ENCODE assay signal across 13 cellular contexts in genomic region chr11:31645747-31646146, GRCh38.
DNase-seq lines count a peak whose midpoint lies in the region; ATAC-seq, FAIRE-seq and TF ChIP-seq lines count a peak whose summit lies in the region.
"Had no signal": no experiment of that assay in that cellular context is flagged by ENCODE, and none has a peak within 500 bp of the region (broad histone marks: within the 10 kb centered on the region; RNA-seq: fewer than 3 reads in every experiment).

No MANE protein-coding gene starts in this region.

- POLR2A ChIA-PET in AG04450 (lab: Yijun Ruan, JAX) (no interaction called here), IMR-90 (lab: Charles Lee; ENCODE audit: unreplicated experiment) (no interaction called here), WTC11 (lab: Charles Lee) (no interaction called here)

- H4K8ac ChIP-seq in IMR-90 (ENCODE audit: low read depth in 2 of 2, low read length in 2 of 2) = no peak overlapping the region

- H3K27me3 Mint-ChIP-seq in WTC11 (ENCODE audit: low read depth) = no peaks in the 10 kb centered on the region
- H3K27me3 Mint-ChIP-seq in stimulated activated naive CD8-positive, alpha-beta T cell treated with anti-CD3 and anti-CD28 coated beads, Interleukin-15, amount 100 ng/mL, for 72 hours = no peaks in the 10 kb centered on the region
- H3K27me3 Mint-ChIP-seq: activated CD4-positive, alpha-beta memory T cell treated with anti-CD3 and anti-CD28 coated beads for 36 hours; CD4-positive, alpha-beta memory T cell; naive B cell had no signal

- TF ChIP-seq RAD21 in IMR-90 (IDR thresholded peaks at IDR 0.05; ENCODE audit: low read length) = no peak

- H3K9me3 Mint-ChIP-seq in WTC11 = no peaks in the 10 kb centered on the region
- H3K9me3 Mint-ChIP-seq in stimulated activated naive CD8-positive, alpha-beta T cell treated with anti-CD3 and anti-CD28 coated beads, Interleukin-15, amount 100 ng/mL, for 72 hours = no peaks in the 10 kb centered on the region
- H3K9me3 Mint-ChIP-seq: activated CD4-positive, alpha-beta memory T cell treated with anti-CD3 and anti-CD28 coated beads for 36 hours; CD4-positive, alpha-beta memory T cell; naive B cell had no signal

- no peak overlapping the region for H2AK9ac ChIP-seq in IMR-90 (replicated peaks; ENCODE audit: low read depth, low read length, poor library complexity)

- peak; percentile 85 for ATAC-seq in IMR-90 (ENCODE audit: low read depth)
- ATAC-seq in WTC11 = no peak
- no peak for ATAC-seq in GM18502 (IDR thresholded peaks at IDR 0.05; ENCODE audit: poor library complexity, unreplicated experiment)
- no peak for ATAC-seq in stimulated activated naive CD8-positive, alpha-beta T cell treated with anti-CD3 and anti-CD28 coated beads, Interleukin-15, amount 100 ng/mL, for 72 hours

- H3K9me3 ChIP-seq in AG04450 (ENCODE audit: control insufficient read depth, insufficient read depth, low read length) = no peaks in the 10 kb centered on the region
- no peaks in the 10 kb centered on the region for H3K9me3 ChIP-seq in IMR-90 (ENCODE audit: control insufficient read depth, insufficient read depth, low read length)
- no peaks in the 10 kb centered on the region for H3K9me3 ChIP-seq in keratinocyte (ENCODE audit: control insufficient read depth, low read depth, low read length)

- dilution Hi-C loops in IMR-90 (cut with HindIII; ENCODE audit: low sequenced_read_pairs, unreplicated experiment) (no loop called here), keratinocyte (cut with MboI; ENCODE audit: extremely low pct_ligation_motif_present, low sequenced_read_pairs) (no loop called here)

- H2BK20ac ChIP-seq in IMR-90 (ENCODE audit: low read depth, low read length) = no peak overlapping the region

- H3K4me3 ChIP-seq in AG04450 (ENCODE audit: low read depth, low read length) = no peak overlapping the region
- no peak overlapping the region for H3K4me3 ChIP-seq in IMR-90 (ENCODE audit: insufficient read depth, low read depth, low read length)
- no peak overlapping the region for H3K4me3 ChIP-seq in keratinocyte (ENCODE audit: control insufficient read depth in 2 of 3, extremely low read depth in 1 of 3, insufficient read depth in 2 of 3, low read depth in 1 of 3, low read length in 3 of 3)

- no peaks in the 10 kb centered on the region for H3K36me3 Mint-ChIP-seq in WTC11

- CTCF ChIA-PET in AG04450 (lab: Charles Lee) (no interaction called here), IMR-90 (lab: Yijun Ruan, JAX) (no interaction called here), WTC11 (lab: Charles Lee) (no interaction called here)

- no peak overlapping the region for H2BK120ac ChIP-seq in IMR-90 (ENCODE audit: low read depth, low read length)

- H2AK5ac ChIP-seq in IMR-90 (ENCODE audit: low read depth, low read length) = no peak overlapping the region

- peaks cover 8% of the 10 kb centered on the region for H3K4me1 Mint-ChIP-seq in WTC11
- no peaks in the 10 kb centered on the region for H3K4me1 Mint-ChIP-seq in stimulated activated naive CD8-positive, alpha-beta T cell treated with anti-CD3 and anti-CD28 coated beads, Interleukin-15, amount 100 ng/mL, for 72 hours
- H3K4me1 Mint-ChIP-seq: CD4-positive, alpha-beta memory T cell; naive B cell had no signal

- H3K14ac ChIP-seq in IMR-90 (replicated peaks; ENCODE audit: low read depth, low read length) = no peak overlapping the region

- intact Hi-C loops in IMR-90 (cut with micrococcal nuclease) = no loop called here

- BruUV-seq in IMR-90 (replicated peaks; lab: Mats Ljungman, UMichigan) = no TSS peak

- H3K79me1 ChIP-seq in IMR-90 (ENCODE audit: low read depth in 1 of 2, low read length in 2 of 2) = no peaks in the 10 kb centered on the region

- in situ Hi-C loops in IMR-90 (cut with MboI; ENCODE audit: low sequenced_read_pairs) = no loop called here

- H3K27ac ChIP-seq in AG04450 (ENCODE audit: low read depth, low read length) (no peak overlapping the region), IMR-90 (ENCODE audit: insufficient read depth, low read length) (no peak overlapping the region), keratinocyte (ENCODE audit: control insufficient read depth, insufficient read depth, low read length) (peak overlapping the region; percentile 66)

- no peak overlapping the region for H3K18ac ChIP-seq in IMR-90 (ENCODE audit: low read depth, low read length)

- H4K20me1 ChIP-seq in IMR-90 (ENCODE audit: insufficient read depth, low read length) = no peaks in the 10 kb centered on the region
- no peaks in the 10 kb centered on the region for H4K20me1 ChIP-seq in keratinocyte (ENCODE audit: control insufficient read depth, extremely low read depth, insufficient read depth, low read length)

- no peaks in the 10 kb centered on the region for H3K4me1 ChIP-seq in IMR-90 (ENCODE audit: control insufficient read depth, insufficient read depth, low read length)
- peaks cover 16% of the 10 kb centered on the region for H3K4me1 ChIP-seq in keratinocyte (ENCODE audit: control insufficient read depth, extremely low read depth, insufficient read depth, low read length)

- TF ChIP-seq CTCF in AG04450 (IDR thresholded peaks at IDR 0.05; ENCODE audit: low read depth, low read length) = no peak
- TF ChIP-seq CTCF in IMR-90 (conservative IDR thresholded peaks at IDR 0.05; ENCODE audit: low read depth, low read length) = no peak
- no peak for TF ChIP-seq CTCF in keratinocyte (optimal IDR thresholded peaks at IDR 0.05 in 1 of 3, IDR thresholded peaks at IDR 0.05 in 1 of 3, conservative IDR thresholded peaks at IDR 0.05 in 1 of 3; ENCODE audit: extremely low read depth in 1 of 3, insufficient read depth in 2 of 3, low read length in 3 of 3)
- no peak for TF ChIP-seq CTCF in WTC11 (IDR thresholded peaks at IDR 0.05)

- H3K4me3 Mint-ChIP-seq in WTC11 = no peak overlapping the region
- no peak overlapping the region for H3K4me3 Mint-ChIP-seq in stimulated activated naive CD8-positive, alpha-beta T cell treated with anti-CD3 and anti-CD28 coated beads, Interleukin-15, amount 100 ng/mL, for 72 hours
- H3K4me3 Mint-ChIP-seq: activated CD4-positive, alpha-beta memory T cell treated with anti-CD3 and anti-CD28 coated beads for 36 hours; CD4-positive, alpha-beta memory T cell; naive B cell had no signal

- no peak overlapping the region for H3K4ac ChIP-seq in IMR-90 (ENCODE audit: low read depth, low read length)

- no peak overlapping the region for H3K23ac ChIP-seq in IMR-90 (ENCODE audit: low read depth, low read length)

- no peak overlapping the region for H4K91ac ChIP-seq in IMR-90 (ENCODE audit: insufficient read depth, low read depth, low read length)

- DNase-seq in AG04450 (ENCODE audit: low read depth, low spot score) (peak; percentile 48), IMR-90 (peak; percentile 88), astrocyte of the hippocampus (ENCODE audit: low read depth, low spot score) (peak; percentile 95), keratinocyte (ENCODE audit: low read depth, low spot score) (peak; percentile 62), NCI-H1694 (lab: John Stamatoyannopoulos, UW) (no peak), WTC11 (ENCODE audit: low spot score) (no peak)
- no peak for DNase-seq in stimulated activated naive CD8-positive, alpha-beta T cell treated with anti-CD3 and anti-CD28 coated beads, Interleukin-15, amount 100 ng/mL, for 72 hours
- DNase-seq: activated CD4-positive, alpha-beta memory T cell treated with anti-CD3 and anti-CD28 coated beads for 36 hours; CD4-positive, alpha-beta memory T cell; naive B cell; NCI-H1930; SIG-M5 had no signal

- no peak overlapping the region for H2BK15ac ChIP-seq in IMR-90 (ENCODE audit: low read depth, low read length)

- no peak for TF ChIP-seq POLR2A in IMR-90 (IDR thresholded peaks at IDR 0.05; ENCODE audit: low read depth, low read length)

- FAIRE-seq in keratinocyte (lab: Jason Lieb, UNC) = peak; percentile 71

- H3K4me2 ChIP-seq in IMR-90 (ENCODE audit: low read depth, low read length) (peak overlapping the region; percentile 62; the same call in 1 of the 2 replicates), keratinocyte (ENCODE audit: control insufficient read depth, extremely low read depth, insufficient read depth, low read depth, low read length) (peak overlapping the region; percentile 58)

- H4K5ac ChIP-seq in IMR-90 (ENCODE audit: low read depth, low read length) = no peak overlapping the region

- H3K9me1 ChIP-seq in IMR-90 (ENCODE audit: insufficient read depth, low read length) = no peaks in the 10 kb centered on the region
- H3K9me1 ChIP-seq in keratinocyte (ENCODE audit: control insufficient read depth, extremely low read depth, insufficient read depth, low read length) = no peaks in the 10 kb centered on the region

- no peak overlapping the region for H2AFZ ChIP-seq in IMR-90 (replicated peaks; ENCODE audit: low read length, poor library complexity)
- H2AFZ ChIP-seq in keratinocyte (ENCODE audit: control insufficient read depth, low read length) = peak overlapping the region; percentile 34

- H3K36me3 ChIP-seq in IMR-90 (ENCODE audit: control insufficient read depth, insufficient read depth, low read length) (no peaks in the 10 kb centered on the region), keratinocyte (ENCODE audit: control insufficient read depth in 2 of 2, extremely low read depth in 1 of 2, insufficient read depth in 2 of 2, low read length in 2 of 2) (no peaks in the 10 kb centered on the region)

- no peak overlapping the region for H3K27ac Mint-ChIP-seq in WTC11
- no peak overlapping the region for H3K27ac Mint-ChIP-seq in stimulated activated naive CD8-positive, alpha-beta T cell treated with anti-CD3 and anti-CD28 coated beads, Interleukin-15, amount 100 ng/mL, for 72 hours
- H3K27ac Mint-ChIP-seq: activated CD4-positive, alpha-beta memory T cell treated with anti-CD3 and anti-CD28 coated beads for 36 hours; CD4-positive, alpha-beta memory T cell; naive B cell had no signal

- no peak overlapping the region for H3K56ac ChIP-seq in IMR-90 (ENCODE audit: extremely low read depth, insufficient read depth, low read length)

- H3K9ac ChIP-seq in IMR-90 (ENCODE audit: low read depth, low read length) (no peak overlapping the region), keratinocyte (ENCODE audit: control insufficient read depth, extremely low read depth, insufficient read depth, low read length) (no peak overlapping the region)

- peak overlapping the region; percentile 72 for H2BK5ac ChIP-seq in IMR-90 (ENCODE audit: low read depth, low read length, poor library complexity, severe bottlenecking)

- H3K79me2 ChIP-seq in keratinocyte (ENCODE audit: control insufficient read depth, insufficient read depth, low read length) = no peaks in the 10 kb centered on the region

- H3K27me3 ChIP-seq in AG04450 (ENCODE audit: control insufficient read depth, insufficient read depth, low read length) (no peaks in the 10 kb centered on the region), IMR-90 (ENCODE audit: control insufficient read depth, insufficient read depth, low read length) (no peaks in the 10 kb centered on the region), keratinocyte (ENCODE audit: control insufficient read depth, extremely low read depth, insufficient read depth, low read length) (no peaks in the 10 kb centered on the region)

TF ChIP-seq in IMR-90, 13 proteins besides CTCF, POLR2A, EP300 and RAD21 (continues in another document):
- TF ChIP-seq MAFK (IDR thresholded peaks at IDR 0.05; ENCODE audit: low read depth, low read length) (peak; percentile 58; the same call in 1 of the 2 replicates), CEBPB (IDR thresholded peaks at IDR 0.05; ENCODE audit: low read depth, low read length) (no peak)

Comparison
In these comparisons a context has a peak if more than half of its experiments do, and no peak if none do; other contexts are left out.
1. DNase-seq: peak in AG04450 (single experiment), IMR-90 (single experiment), astrocyte of the hippocampus (single experiment) and keratinocyte (single experiment); none in NCI-H1694 (single experiment), WTC11 (single experiment) and stimulated activated naive CD8-positive, alpha-beta T cell treated with anti-CD3 and anti-CD28 coated beads, Interleukin-15, amount 100 ng/mL, for 72 hours (0 of 2).